In the genomic region with DNA sequence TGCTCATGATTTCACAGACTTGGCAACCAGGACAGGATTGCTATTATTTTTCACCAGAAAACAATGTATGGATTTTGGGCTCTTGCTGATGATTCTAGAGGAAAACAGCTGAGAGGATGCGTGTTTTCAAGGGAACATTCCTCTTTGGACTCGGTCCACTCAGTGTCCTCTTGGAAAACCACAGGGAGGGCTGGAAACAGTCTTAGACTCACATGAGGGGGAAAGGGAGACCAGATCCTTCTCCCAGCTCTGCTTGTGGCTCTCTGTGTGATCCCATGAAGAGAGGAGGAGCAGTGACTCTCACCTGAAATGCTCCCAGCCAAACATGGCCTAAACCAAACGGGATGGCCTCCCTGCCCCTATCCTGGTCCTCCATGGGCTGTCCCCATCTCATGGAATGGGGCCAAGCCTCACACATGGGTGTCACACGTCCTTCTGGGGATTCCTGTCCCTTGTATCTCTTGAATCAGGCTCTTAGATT, we compare ENCODE assay signal across 21 cellular contexts. TPM values are rescaled to one million over a fixed set of nuclear protein-coding genes. Genes with fewer than 3 reads are reported as not detected.
A peak's percentile ranks its signal among the peaks of the same experiment; 100 is the strongest.
DNase-seq lines count a peak whose midpoint lies in the region; TF ChIP-seq lines count a peak whose summit lies in the region.
"Had no signal": no experiment of that assay in that cellular context is flagged by ENCODE, and none has a peak within 500 bp of the region (broad histone marks: within the 10 kb centered on the region; RNA-seq: fewer than 3 reads in every experiment).

No MANE protein-coding gene starts in this region.

- H3K36me3 ChIP-seq in Loucy (ENCODE audit: insufficient read depth, low read length) (no peaks in the 10 kb centered on the region), fibroblast of lung (ENCODE audit: control insufficient read depth, insufficient read depth, low read length) (peaks cover 1% of the 10 kb centered on the region), BE2C (no peaks in the 10 kb centered on the region)
- H3K36me3 ChIP-seq: tibial artery had no signal

- H3K4me3 ChIP-seq in Loucy (ENCODE audit: low read length, poor library complexity, severe bottlenecking) (no peak overlapping the region), fibroblast of lung (replicated peaks in 1 of 4; ENCODE audit: control extremely low read depth in 1 of 4, insufficient read depth in 1 of 4, low read depth in 3 of 4, low read length in 4 of 4) (no peak overlapping the region), BE2C (ENCODE audit: low read depth, low read length) (no peak overlapping the region)
- H3K4me3 ChIP-seq: skin epidermis, tibial artery had no signal

- no peak overlapping the region for H2AFZ ChIP-seq in Loucy (ENCODE audit: low read length)
- no peak overlapping the region for H2AFZ ChIP-seq in fibroblast of lung (ENCODE audit: low read length)

- H3K4me1 ChIP-seq in Loucy (ENCODE audit: insufficient read depth, low read length, poor library complexity, severe bottlenecking) (peaks cover 56% of the 10 kb centered on the region), fibroblast of lung (ENCODE audit: control insufficient read depth, extremely low read depth, insufficient read depth, low read length) (peaks cover 7% of the 10 kb centered on the region), BE2C (no peaks in the 10 kb centered on the region)

- H3K27me3 ChIP-seq in Loucy (ENCODE audit: insufficient read depth, low read length, poor library complexity, severe bottlenecking) (no peaks in the 10 kb centered on the region), fibroblast of lung (ENCODE audit: control insufficient read depth, insufficient read depth, low read length) (no peaks in the 10 kb centered on the region), BE2C (no peaks in the 10 kb centered on the region)
- H3K27me3 ChIP-seq: tibial artery had no signal

- H3K79me2 ChIP-seq in Loucy (ENCODE audit: insufficient read depth, low read length) = no peaks in the 10 kb centered on the region
- H3K79me2 ChIP-seq in fibroblast of lung (ENCODE audit: control insufficient read depth, insufficient read depth, low read length) = peaks cover 4% of the 10 kb centered on the region

- H3K9ac ChIP-seq in Loucy (ENCODE audit: low read depth, low read length, poor library complexity, severe bottlenecking) (peak overlapping the region; percentile 84), fibroblast of lung (ENCODE audit: insufficient read depth, low read length) (no peak overlapping the region)

- H4K20me1 ChIP-seq in Loucy (ENCODE audit: insufficient read depth, low read length, poor library complexity, severe bottlenecking) (no peaks in the 10 kb centered on the region), fibroblast of lung (ENCODE audit: control insufficient read depth, extremely low read depth, insufficient read depth, low read length) (no peaks in the 10 kb centered on the region)

- H3K4me2 ChIP-seq in Loucy (ENCODE audit: low read depth, low read length, poor library complexity, severe bottlenecking) (no peak overlapping the region), fibroblast of lung (ENCODE audit: extremely low read depth, insufficient read depth, low read length) (no peak overlapping the region)

- peak overlapping the region; percentile 18 for H3K27ac ChIP-seq in fibroblast of lung (ENCODE audit: insufficient read depth, low read length)
- H3K27ac ChIP-seq: epithelial cell of prostate, skin epidermis, tibial artery had no signal

- TF ChIP-seq CTCF in Loucy (conservative IDR thresholded peaks at IDR 0.05; ENCODE audit: low read length) (no peak), fibroblast of lung (conservative IDR thresholded peaks at IDR 0.05 in 1 of 2, IDR thresholded peaks at IDR 0.05 in 1 of 2; ENCODE audit: low read depth in 1 of 2, low read length in 2 of 2) (no peak), BE2C (IDR thresholded peaks at IDR 0.05; ENCODE audit: low read depth, low read length) (no peak)

- no peaks in the 10 kb centered on the region for H3K9me2 ChIP-seq in Loucy (replicated peaks; ENCODE audit: low read depth, low read length)

- peak; percentile 43 for DNase-seq in activated CD8-positive, alpha-beta memory T cell treated with anti-CD3 and anti-CD28 coated beads, Interleukin-2, amount 50 U/mL, for 48 hours
- DNase-seq in activated CD8-positive, alpha-beta memory T cell treated with anti-CD3 and anti-CD28 coated beads for 24 hours = no peak
- peak; percentile 34 to 41 for DNase-seq in fibroblast of lung (ENCODE audit: low read depth in 2 of 2)
- DNase-seq in posterior vena cava (ENCODE audit: low spot score) = peak; percentile 22
- no peak for DNase-seq in superior temporal gyrus (ENCODE audit: extremely low spot score)
- DNase-seq in BE2C = no peak
- DNase-seq in amygdala (lab: John Stamatoyannopoulos, UW) = no peak
- DNase-seq: activated CD8-positive, alpha-beta memory T cell treated with anti-CD3 and anti-CD28 coated beads, Interleukin-2, amount 50 U/mL, for 4 hours; activated gamma-delta T cell treated with Interleukin-2 at 50 U/mL for 16 hours; caudate nucleus; DMS79; KG1; naive thymus-derived CD8-positive, alpha-beta T cell; NCI-H1048; NCI-H2081 treated with DMSO at 0.1 percent for 48 hours; stimulated activated CD4-positive, alpha-beta T cell treated with anti-CD3 and anti-CD28 coated beads, Interleukin-2, amount 100 ng/mL, for 24 hours; stimulated activated naive CD4-positive, alpha-beta T cell had no signal

- H3F3A ChIP-seq in Loucy (ENCODE audit: low read depth) = peaks cover 4% of the 10 kb centered on the region; the same call in 1 of the 2 replicates

- H3K9me3 ChIP-seq in Loucy (ENCODE audit: insufficient read depth, low read depth, low read length) = no peaks in the 10 kb centered on the region
- no peaks in the 10 kb centered on the region for H3K9me3 ChIP-seq in fibroblast of lung (ENCODE audit: control insufficient read depth, insufficient read depth, low read depth, low read length)
- H3K9me3 ChIP-seq in BE2C = no peaks in the 10 kb centered on the region
- H3K9me3 ChIP-seq: tibial artery had no signal

- intact Hi-C loops in posterior vena cava (cut with DNase I) = no loop called here

RNA-seq across cellular contexts. Expression of a gene that starts 15.9 kb away (rescaled TPM):
- 1.2 TPM in 1 of 2 replicates, not detected in the other for total RNA-seq in fibroblast of lung
- polyA plus RNA-seq in fibroblast of lung = 7.3 and 11.7 TPM in 2 replicates
- 11.8 and 28.9 TPM in 2 replicates for polyA plus RNA-seq in fibroblast of lung (2012)
- polyA minus RNA-seq in fibroblast of lung (ENCODE audit: low replicate concordance) = 3.0 and 40.6 TPM in 2 replicates
- total RNA-seq in posterior vena cava = under 1 TPM; 0.46 to 0.57 TPM
- 2.7 TPM for polyA plus RNA-seq in BE2C (2012; ENCODE audit: insufficient read depth, insufficient read length, low read depth)
- total RNA-seq: naive thymus-derived CD8-positive, alpha-beta T cell had no signal
- polyA plus RNA-seq: naive thymus-derived CD8-positive, alpha-beta T cell had no signal

Comparison
In these comparisons a context has a peak if more than half of its experiments do, and no peak if none do; other contexts are left out.
1. DNase-seq: peak in activated CD8-positive, alpha-beta memory T cell treated with anti-CD3 and anti-CD28 coated beads, Interleukin-2, amount 50 U/mL, for 48 hours (single experiment), fibroblast of lung (2 of 2) and posterior vena cava (single experiment); none in activated CD8-positive, alpha-beta memory T cell treated with anti-CD3 and anti-CD28 coated beads for 24 hours (single experiment), superior temporal gyrus (single experiment), BE2C (single experiment) and amygdala (0 of 56).